In the genomic region with DNA sequence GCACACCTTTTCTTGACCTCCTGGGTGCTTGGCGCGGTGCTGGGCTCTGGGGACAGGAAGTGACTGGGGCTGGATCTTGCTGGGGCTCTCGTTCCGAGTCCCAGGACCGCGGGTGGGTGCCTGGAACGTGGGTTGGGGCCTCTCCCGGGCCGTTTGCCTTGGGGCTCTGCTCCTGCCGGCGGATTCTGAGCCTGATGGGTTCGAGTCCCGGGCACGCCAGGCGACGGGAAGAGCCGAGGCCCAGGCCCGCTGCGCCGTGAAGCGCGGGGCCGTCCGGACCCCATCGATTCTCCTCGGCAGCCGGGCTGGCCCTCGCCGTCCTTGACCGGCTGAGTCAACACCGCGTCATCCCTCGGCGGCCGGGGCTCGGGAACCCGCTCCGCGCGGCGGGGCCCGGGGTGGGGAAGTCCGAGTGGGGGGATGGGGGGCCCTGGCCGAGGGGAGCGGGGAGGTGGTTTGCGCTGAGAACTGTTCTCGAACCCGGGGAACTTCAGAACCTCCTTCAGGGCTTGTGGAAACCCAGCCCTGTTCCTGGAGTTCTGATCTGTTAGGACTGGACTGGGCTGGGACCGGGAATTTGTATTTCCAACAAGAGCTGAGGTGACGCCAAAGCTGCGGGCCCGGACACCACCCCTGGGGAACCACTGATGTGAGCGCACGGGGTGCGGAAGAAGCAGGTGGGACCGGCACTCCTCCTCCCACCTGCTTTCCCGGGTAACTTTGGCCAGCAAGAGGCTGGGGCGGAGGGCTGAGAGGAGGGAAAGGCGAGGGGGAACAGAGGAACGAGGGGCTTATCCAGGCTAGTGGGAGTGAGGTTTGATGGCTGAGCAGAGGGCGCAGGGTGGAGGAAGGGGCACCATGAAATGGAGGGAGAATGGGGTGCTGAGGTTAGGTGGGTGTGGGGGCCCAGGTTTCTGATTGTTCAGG, we compare ENCODE assay signal across 12 cellular contexts. TPM values are rescaled to one million over a fixed set of nuclear protein-coding genes. Genes with fewer than 3 reads are reported as not detected.
DNase-seq lines count a peak whose midpoint lies in the region; ATAC-seq, FAIRE-seq and TF ChIP-seq lines count a peak whose summit lies in the region.
"Had no signal": no experiment of that assay in that cellular context is flagged by ENCODE, and none has a peak within 500 bp of the region (broad histone marks: within the 10 kb centered on the region; RNA-seq: fewer than 3 reads in every experiment).

No MANE protein-coding gene starts in this region.

- WGBS in A549 (ENCODE audit: missing lambda C conversion rate) = 66% methylated on average over 22 of the region's 61 CpGs
- WGBS in HUES64 = 7% methylated on average over 61 of the region's 61 CpGs

- peak overlapping the region; percentile 30; the same call in 2 of the 3 replicates for H3K4me3 ChIP-seq in A549
- H3K4me3 ChIP-seq in HUES64 (ENCODE audit: low read length) = peak overlapping the region; percentile 51
- H3K4me3 ChIP-seq in epithelial cell of esophagus (ENCODE audit: low read length) = no peak overlapping the region
- no peak overlapping the region for H3K4me3 ChIP-seq in upper lobe of right lung
- H3K4me3 ChIP-seq: BLaER1 treated with 17β-estradiol and CSF1 and Interleukin-3, amounts not matched to agents 10 nM and 100 nM had no signal

- FAIRE-seq in A549 (lab: Jason Lieb, UNC) = no peak

- DNase-seq in A549 (ENCODE audit: low read depth in 1 of 2, low spot score in 1 of 2) (peak in 1 of 2 experiments; percentile 22), epithelial cell of esophagus (ENCODE audit: low read depth) (peak; percentile 34), myocyte (ENCODE audit: low read depth) (peak; percentile 28), upper lobe of right lung (no peak), midbrain (lab: John Stamatoyannopoulos, UW) (no peak), NCI-H1048 (lab: John Stamatoyannopoulos, UW) (no peak), NCI-H2171 treated with DMSO at 0.1 percent for 48 hours (lab: John Stamatoyannopoulos, UW) (no peak)
- DNase-seq: activated CD4-positive, alpha-beta T cell treated with anti-CD3 and anti-CD28 coated beads for 36 hours; Kasumi-1; stimulated activated CD4-positive, alpha-beta T cell treated with anti-CD3 and anti-CD28 coated beads, Interleukin-4, amount 100 ng/mL, for 4 hours had no signal

- H3K9ac ChIP-seq in HUES64 (ENCODE audit: low read depth, low read length) = no peak overlapping the region
- H3K9ac ChIP-seq: BLaER1 treated with 17β-estradiol and CSF1 and Interleukin-3, amounts not matched to agents 10 nM and 100 nM had no signal

- no peaks in the 10 kb centered on the region for H3K36me3 ChIP-seq in HUES64 (ENCODE audit: insufficient read depth, low read length)
- peaks cover 12% of the 10 kb centered on the region for H3K36me3 ChIP-seq in upper lobe of right lung

- TF ChIP-seq EP300 in A549 (IDR thresholded peaks at IDR 0.05) = no peak

- peaks cover 90% of the 10 kb centered on the region for H3K4me1 ChIP-seq in A549
- H3K4me1 ChIP-seq in HUES64 (ENCODE audit: insufficient read depth, low read length) = peaks cover 32% of the 10 kb centered on the region
- H3K4me1 ChIP-seq in upper lobe of right lung = peaks cover 12% of the 10 kb centered on the region

- no peak for TF ChIP-seq RAD21 in A549 (conservative IDR thresholded peaks at IDR 0.05 in 1 of 2, IDR thresholded peaks at IDR 0.05 in 1 of 2)

- CTCF ChIA-PET in A549 (lab: Yijun Ruan, JAX) = interaction anchor here (0.5 to 1.3 kb wide), 5 partner anchors 9 to 105 kb away, joined by 3 read pairs; no protein-coding TSS in a partner anchor

- peak overlapping the region; percentile 95 for H3K4me2 ChIP-seq in A549

- intact Hi-C loops in upper lobe of right lung (cut with DNase I) = no loop called here

- no peak for TF ChIP-seq POLR2A in A549 (IDR thresholded peaks at IDR 0.05; ENCODE audit: low read length)

- POLR2A ChIA-PET in A549 (lab: Yijun Ruan, JAX) = no interaction called here

- peaks cover 100% of the 10 kb centered on the region for H3K27me3 ChIP-seq in HUES64 (ENCODE audit: insufficient read depth, low read length)
- peaks cover 4% of the 10 kb centered on the region for H3K27me3 ChIP-seq in upper lobe of right lung

- ATAC-seq in A549 = peak; percentile 30 to 31; a peak in 5 of 6 replicates
- no peak for ATAC-seq in upper lobe of right lung
- ATAC-seq: activated CD4-positive, alpha-beta T cell treated with anti-CD3 and anti-CD28 coated beads for 36 hours had no signal

- TF ChIP-seq CTCF in A549 (IDR thresholded peaks at IDR 0.05) (no peak), epithelial cell of esophagus (IDR thresholded peaks at IDR 0.05; ENCODE audit: insufficient read depth, low read depth, low read length, missing control alignments) (no peak), upper lobe of right lung (IDR thresholded peaks at IDR 0.05) (no peak)

- H3K27ac ChIP-seq in A549 (peak overlapping the region; percentile 82 to 94), HUES64 (ENCODE audit: low read depth, low read length) (no peak overlapping the region), upper lobe of right lung (no peak overlapping the region)

- H3K9me3 ChIP-seq in A549 = no peaks in the 10 kb centered on the region
- H3K9me3 ChIP-seq in HUES64 (ENCODE audit: insufficient read depth, low read depth, low read length) = no peaks in the 10 kb centered on the region
- H3K9me3 ChIP-seq in upper lobe of right lung = no peaks in the 10 kb centered on the region
- H3K9me3 ChIP-seq: BLaER1 treated with 17β-estradiol and CSF1 and Interleukin-3, amounts not matched to agents 10 nM and 100 nM had no signal

TF ChIP-seq in A549, 52 proteins besides CTCF, POLR2A, EP300 and RAD21 (continues in another document):
- TF ChIP-seq KDM5A (IDR thresholded peaks at IDR 0.05) (no peak), SMC3 (IDR thresholded peaks at IDR 0.05) (no peak), HOXB5 (CRISPR knock-in tag; IDR thresholded peaks at IDR 0.05) (no peak), ZFP36 (IDR thresholded peaks at IDR 0.05; ENCODE audit: borderline replicate concordance, partially characterized antibody) (no peak), RCOR1 (IDR thresholded peaks at IDR 0.05; ENCODE audit: low read depth, low read length) (no peak), HDAC2 (IDR thresholded peaks at IDR 0.05) (no peak), FOXS1 (CRISPR knock-in tag; IDR thresholded peaks at IDR 0.05) (no peak), RNF2 (IDR thresholded peaks at IDR 0.05; ENCODE audit: borderline replicate concordance, low read depth) (peak; percentile 54; the same call in 1 of the 2 replicates), RARB (CRISPR knock-in tag; IDR thresholded peaks at IDR 0.05) (no peak), TFCP2L1 (CRISPR knock-in tag; IDR thresholded peaks at IDR 0.05) (0 out of 2 replicates have a peak, but pooled peaks have one; percentile 38), PHF8 (IDR thresholded peaks at IDR 0.05; ENCODE audit: borderline replicate concordance, low read depth) (no peak), FOSL2 (IDR thresholded peaks at IDR 0.05) (0 out of 2 replicates have a peak, but pooled peaks have one; percentile 16), FOSL2 (CRISPR knock-in tag; IDR thresholded peaks at IDR 0.05) (peak; percentile 38), CHD4 (IDR thresholded peaks at IDR 0.05; ENCODE audit: borderline replicate concordance) (no peak), ESRRA (IDR thresholded peaks at IDR 0.05; ENCODE audit: borderline replicate concordance, low read length) (no peak), HOXA7 (CRISPR knock-in tag; IDR thresholded peaks at IDR 0.05) (no peak), POLR2AphosphoS2 (conservative IDR thresholded peaks at IDR 0.05; ENCODE audit: low read length) (no peak), FOSB (CRISPR knock-in tag; IDR thresholded peaks at IDR 0.05) (no peak), EHMT2 (IDR thresholded peaks at IDR 0.05; ENCODE audit: low read depth) (no peak), NR3C1 (IDR thresholded peaks at IDR 0.05) (no peak)
- TF ChIP-seq, protein P1, sequence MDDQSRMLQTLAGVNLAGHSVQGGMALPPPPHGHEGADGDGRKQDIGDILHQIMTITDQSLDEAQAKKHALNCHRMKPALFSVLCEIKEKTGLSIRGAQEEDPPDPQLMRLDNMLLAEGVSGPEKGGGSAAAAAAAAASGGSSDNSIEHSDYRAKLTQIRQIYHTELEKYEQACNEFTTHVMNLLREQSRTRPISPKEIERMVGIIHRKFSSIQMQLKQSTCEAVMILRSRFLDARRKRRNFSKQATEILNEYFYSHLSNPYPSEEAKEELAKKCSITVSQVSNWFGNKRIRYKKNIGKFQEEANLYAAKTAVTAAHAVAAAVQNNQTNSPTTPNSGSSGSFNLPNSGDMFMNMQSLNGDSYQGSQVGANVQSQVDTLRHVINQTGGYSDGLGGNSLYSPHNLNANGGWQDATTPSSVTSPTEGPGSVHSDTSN (IDR thresholded peaks at IDR 0.05) = no peak
- TF ChIP-seq, protein P2, sequence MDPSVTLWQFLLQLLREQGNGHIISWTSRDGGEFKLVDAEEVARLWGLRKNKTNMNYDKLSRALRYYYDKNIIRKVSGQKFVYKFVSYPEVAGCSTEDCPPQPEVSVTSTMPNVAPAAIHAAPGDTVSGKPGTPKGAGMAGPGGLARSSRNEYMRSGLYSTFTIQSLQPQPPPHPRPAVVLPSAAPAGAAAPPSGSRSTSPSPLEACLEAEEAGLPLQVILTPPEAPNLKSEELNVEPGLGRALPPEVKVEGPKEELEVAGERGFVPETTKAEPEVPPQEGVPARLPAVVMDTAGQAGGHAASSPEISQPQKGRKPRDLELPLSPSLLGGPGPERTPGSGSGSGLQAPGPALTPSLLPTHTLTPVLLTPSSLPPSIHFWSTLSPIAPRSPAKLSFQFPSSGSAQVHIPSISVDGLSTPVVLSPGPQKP (IDR thresholded peaks at IDR 0.05; ENCODE audit: low read depth, low read length) = no peak
- TF ChIP-seq, protein P3, sequence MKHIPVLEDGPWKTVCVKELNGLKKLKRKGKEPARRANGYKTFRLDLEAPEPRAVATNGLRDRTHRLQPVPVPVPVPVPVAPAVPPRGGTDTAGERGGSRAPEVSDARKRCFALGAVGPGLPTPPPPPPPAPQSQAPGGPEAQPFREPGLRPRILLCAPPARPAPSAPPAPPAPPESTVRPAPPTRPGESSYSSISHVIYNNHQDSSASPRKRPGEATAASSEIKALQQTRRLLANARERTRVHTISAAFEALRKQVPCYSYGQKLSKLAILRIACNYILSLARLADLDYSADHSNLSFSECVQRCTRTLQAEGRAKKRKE (CRISPR knock-in tag; IDR thresholded peaks at IDR 0.05; ENCODE audit: low read depth) = no peak

RNA-seq across cellular contexts. Expression of a gene that starts 6.2 kb away (rescaled TPM):
- polyA plus RNA-seq in A549 (2011; rRNA removed) (25.2 and 28.1 TPM in 2 replicates), A549 (2017; fragmentation: RNase III; extraction: RNeasy Plus Mini Kit Qiagen cat#74134 plus additional on column Dnase treatment) (16.0 to 18.4 TPM (median 18.1 TPM) in 3 replicates)
- polyA plus RNA-seq in A549 (2012; cell fraction: cytosol; rRNA removed) = 10.8 and 11.3 TPM in 2 replicates
- 17.5 and 24.0 TPM in 2 replicates for polyA plus RNA-seq in A549 (2012; cell fraction: nucleus; rRNA removed)
- 10.9 and 12.0 TPM in 2 replicates for polyA minus RNA-seq in A549 (2011; rRNA and poly(A)+ RNA removed)
- 2.7 TPM for polyA plus RNA-seq in HUES64 (2013, experiment 1 of 2)
- 3.0 TPM for polyA plus RNA-seq in HUES64 (2013, experiment 2 of 2)
- total RNA-seq in myocyte (0.11 and 0.16 TPM in 2 replicates), upper lobe of right lung (12.2 TPM)
- polyA plus RNA-seq in myocyte (2012) = 0.15 TPM

Comparison
In these comparisons a context has a peak if more than half of its experiments do, and no peak if none do; other contexts are left out.
1. DNase-seq: peak in epithelial cell of esophagus (single experiment) and myocyte (single experiment); none in upper lobe of right lung (single experiment), midbrain (single experiment), NCI-H1048 (single experiment) and NCI-H2171 treated with DMSO at 0.1 percent for 48 hours (single experiment).
2. H3K27ac ChIP-seq: peak in A549 (2 of 2); none in HUES64 (single experiment) and upper lobe of right lung (single experiment).
3. H3K4me3 ChIP-seq: peak in A549 (single experiment) and HUES64 (single experiment); none in epithelial cell of esophagus (single experiment) and upper lobe of right lung (single experiment).
4. RNA of a gene that starts 6.2 kb away (total RNA-seq): 12.2 TPM in upper lobe of right lung (single experiment); 0.11 to 0.16 TPM in myocyte; every median in the first group is over 10 times any median in the second.